ENCODE assay signal across 6 cellular contexts in genomic region chr10:118666350-118666749, GRCh38.
"Had no signal": no experiment of that assay in that cellular context is flagged by ENCODE, and none has a peak within 500 bp of the region (broad histone marks: within the 10 kb centered on the region; RNA-seq: fewer than 3 reads in every experiment).

No MANE protein-coding gene starts in this region.

- H3K4me2 ChIP-seq: GM23338 had no signal

- H3K4me3 Mint-ChIP-seq: GM23338, H9 had no signal

- H2AFZ ChIP-seq: GM23338 had no signal

- DNase-seq: H9, HCEC 1CT, IMR-90 had no signal

- H3K27ac Mint-ChIP-seq: GM23338, H9 had no signal

- H3K4me3 ChIP-seq: GM23338, K562 had no signal

- H3K27ac ChIP-seq: HL-60 had no signal

- ATAC-seq: GM23338, K562 had no signal
